9 cellular contexts compared by ENCODE assay signal in genomic region chrX:20362268-20363002, GRCh38.
DNase-seq lines count a peak whose midpoint lies in the region; ATAC-seq and TF ChIP-seq lines count a peak whose summit lies in the region.
"Had no signal": no experiment of that assay in that cellular context is flagged by ENCODE, and none has a peak within 500 bp of the region (broad histone marks: within the 10 kb centered on the region; RNA-seq: fewer than 3 reads in every experiment).

No MANE protein-coding gene starts in this region.

- POLR2A ChIA-PET in CD8-positive, alpha-beta T cell (lab: Charles Lee), result no interaction called here

- H2AFZ ChIP-seq in trophoblast cell (ENCODE audit: insufficient read depth, low read length, poor library complexity), result peak overlapping the region; percentile 87

- H2BK12ac ChIP-seq in trophoblast cell (ENCODE audit: low read length), result peak overlapping the region; percentile 32

- no peak overlapping the region for H3K23ac ChIP-seq in trophoblast cell (ENCODE audit: low read length)

- peak; percentile 58 for DNase-seq in EL
- DNase-seq in NCI-H69 (lab: John Stamatoyannopoulos, UW), result peak; percentile 88
- peak; percentile 6 for DNase-seq in fibroblast of gingiva (ENCODE audit: low read depth)
- DNase-seq in trophoblast cell, result peak; percentile 36 to 63
- no peak for DNase-seq in CD8-positive, alpha-beta T cell
- DNase-seq in GM10266 (ENCODE audit: extremely low spot score), result no peak
- DNase-seq in aorta, result no peak
- DNase-seq: dorsolateral prefrontal cortex had no signal

- H4K8ac ChIP-seq in trophoblast cell (ENCODE audit: low read depth, low read length), result peak overlapping the region; percentile 7

- H3K4me2 ChIP-seq in trophoblast cell (ENCODE audit: low read length), result no peak overlapping the region

- H3K4me3 ChIP-seq in trophoblast cell (ENCODE audit: low read depth, low read length) (no peak overlapping the region), aorta (ENCODE audit: low read length in 2 of 2) (no peak overlapping the region)
- no peak overlapping the region for H3K4me3 ChIP-seq in CD8-positive, alpha-beta T cell (ENCODE audit: low read depth, low read length)
- H3K4me3 ChIP-seq: dorsolateral prefrontal cortex had no signal

- H3K36me3 ChIP-seq in trophoblast cell (ENCODE audit: control insufficient read depth in 1 of 2, insufficient read depth in 2 of 2, low read length in 2 of 2), result no peaks in the 10 kb centered on the region
- no peaks in the 10 kb centered on the region for H3K36me3 ChIP-seq in CD8-positive, alpha-beta T cell (ENCODE audit: insufficient read depth, low read length)
- no peaks in the 10 kb centered on the region for H3K36me3 ChIP-seq in aorta (ENCODE audit: control insufficient read depth in 1 of 2, insufficient read depth in 2 of 2, low read length in 1 of 2)

- H4K12ac ChIP-seq in trophoblast cell (ENCODE audit: low read depth, low read length), result no peak overlapping the region

- H4K91ac ChIP-seq in trophoblast cell (ENCODE audit: low read depth, low read length), result peak overlapping the region; percentile 80

- no CpG with 5 or more reads among the region's 11 CpGs for WGBS in trophoblast cell (ENCODE audit: extremely low coverage, insufficient coverage, insufficient read length)
- WGBS in aorta, 2 donors, result 65 to 68% methylated on average over 11 of the region's 11 CpGs

- no peaks in the 10 kb centered on the region for H3K36me3 Mint-ChIP-seq in CD8-positive, alpha-beta T cell

- H2BK120ac ChIP-seq in trophoblast cell (ENCODE audit: insufficient read depth, low read length, poor library complexity), result peak overlapping the region; percentile 90

- no peaks in the 10 kb centered on the region for H3K27me3 Mint-ChIP-seq in CD8-positive, alpha-beta T cell (ENCODE audit: low read depth)

- H3K79me2 ChIP-seq in trophoblast cell (ENCODE audit: control insufficient read depth, insufficient read depth, low read length, poor library complexity), result peaks cover 2% of the 10 kb centered on the region

- H3K27ac ChIP-seq in trophoblast cell (ENCODE audit: low read depth, low read length) (peak overlapping the region; percentile 61), aorta (ENCODE audit: low read depth in 1 of 2, low read length in 2 of 2) (no peak overlapping the region)
- no peak overlapping the region for H3K27ac ChIP-seq in CD8-positive, alpha-beta T cell (ENCODE audit: low read depth, low read length)

- H3K4me3 Mint-ChIP-seq in CD8-positive, alpha-beta T cell, result no peak overlapping the region

- intact Hi-C loops in CD8-positive, alpha-beta T cell (cut with DNase I, micrococcal nuclease), result no loop called here
- intact Hi-C loops in aorta (cut with DNase I), result no loop called here

- TF ChIP-seq CTCF in CD8-positive, alpha-beta T cell (IDR thresholded peaks at IDR 0.05), result no peak
- no peak for TF ChIP-seq CTCF in GM10266 (IDR thresholded peaks at IDR 0.05; ENCODE audit: control insufficient read depth, insufficient read depth, low read depth, missing control alignments)

- H3K4me1 ChIP-seq in trophoblast cell (ENCODE audit: control insufficient read depth in 1 of 2, insufficient read depth in 2 of 2, low read length in 2 of 2), result peaks cover 8 to 9% of the 10 kb centered on the region in 2 experiments
- no peaks in the 10 kb centered on the region for H3K4me1 ChIP-seq in CD8-positive, alpha-beta T cell (ENCODE audit: insufficient read depth, low read length)
- no peaks in the 10 kb centered on the region for H3K4me1 ChIP-seq in aorta (ENCODE audit: control insufficient read depth in 1 of 2, insufficient read depth in 2 of 2, low read length in 2 of 2)

- H3K14ac ChIP-seq in trophoblast cell (ENCODE audit: low read length), result peak overlapping the region; percentile 84

- H3K27me3 ChIP-seq in trophoblast cell (ENCODE audit: insufficient read depth, low read length), result no peaks in the 10 kb centered on the region
- H3K27me3 ChIP-seq in CD8-positive, alpha-beta T cell (ENCODE audit: insufficient read depth, low read length), result no peaks in the 10 kb centered on the region
- H3K27me3 ChIP-seq in aorta (ENCODE audit: control insufficient read depth in 1 of 2, insufficient read depth in 2 of 2, low read length in 1 of 2), result no peaks in the 10 kb centered on the region

- no peaks in the 10 kb centered on the region for H3K9me3 Mint-ChIP-seq in CD8-positive, alpha-beta T cell

- H2BK5ac ChIP-seq in trophoblast cell (ENCODE audit: low read depth, low read length, poor library complexity), result peak overlapping the region; percentile 73

- no peak for ATAC-seq in CD8-positive, alpha-beta T cell
- ATAC-seq in GM18498 (IDR thresholded peaks at IDR 0.05; ENCODE audit: unreplicated experiment), result no peak
- ATAC-seq in aorta (ENCODE audit: low FRiP score), result no peak

- no peaks in the 10 kb centered on the region for H3K4me1 Mint-ChIP-seq in CD8-positive, alpha-beta T cell (ENCODE audit: low read depth)

- peaks cover 6% of the 10 kb centered on the region for H3K79me1 ChIP-seq in trophoblast cell (ENCODE audit: low read length)

- CTCF ChIA-PET in CD8-positive, alpha-beta T cell (lab: Charles Lee), result no interaction called here

- no peak overlapping the region for H3K18ac ChIP-seq in trophoblast cell (ENCODE audit: low read length)

- H3K27ac Mint-ChIP-seq in CD8-positive, alpha-beta T cell, result no peak overlapping the region

- no peak overlapping the region for H3K4ac ChIP-seq in trophoblast cell (ENCODE audit: low read depth, low read length)

- no peak overlapping the region for H2AK5ac ChIP-seq in trophoblast cell (ENCODE audit: low read length)

- no peak overlapping the region for H3K9ac ChIP-seq in trophoblast cell (ENCODE audit: low read length)

- H3K9me3 ChIP-seq in trophoblast cell (ENCODE audit: insufficient read depth, low read depth, low read length), result no peaks in the 10 kb centered on the region
- no peaks in the 10 kb centered on the region for H3K9me3 ChIP-seq in CD8-positive, alpha-beta T cell (ENCODE audit: low read length)
- no peaks in the 10 kb centered on the region for H3K9me3 ChIP-seq in aorta (ENCODE audit: control insufficient read depth, low read length)

Comparison
In these comparisons a context has a peak if more than half of its experiments do, and no peak if none do; other contexts are left out.
1. DNase-seq: peak in EL (single experiment), NCI-H69 (single experiment), fibroblast of gingiva (single experiment) and trophoblast cell (2 of 2); none in CD8-positive, alpha-beta T cell (0 of 7), GM10266 (single experiment) and aorta (0 of 2).